20 cellular contexts compared by ENCODE assay signal in genomic region chr9:117485176-117485575, GRCh38.
A peak's percentile ranks its signal among the peaks of the same experiment; 100 is the strongest.
DNase-seq lines count a peak whose midpoint lies in the region; ATAC-seq and TF ChIP-seq lines count a peak whose summit lies in the region.
"Had no signal": no experiment of that assay in that cellular context is flagged by ENCODE, and none has a peak within 500 bp of the region (broad histone marks: within the 10 kb centered on the region; RNA-seq: fewer than 3 reads in every experiment).

No MANE protein-coding gene starts in this region.

- no peak overlapping the region for H3K14ac ChIP-seq in mesenchymal stem cell (ENCODE audit: low read length in 2 of 2)

- H3K4me1 ChIP-seq in mesenchymal stem cell (ENCODE audit: control insufficient read depth, insufficient read depth, low read depth, low read length), result peaks cover 2% of the 10 kb centered on the region

- ATAC-seq in HG03469 (IDR thresholded peaks at IDR 0.05; ENCODE audit: unreplicated experiment) (no peak), GM18517 (IDR thresholded peaks at IDR 0.05; ENCODE audit: unreplicated experiment) (no peak)
- ATAC-seq: activated CD4-positive, alpha-beta T cell treated with anti-CD3 and anti-CD28 coated beads for 36 hours; CD8-positive, alpha-beta T cell; left ventricle myocardium superior; stimulated activated memory B cell treated with anti-CD40 and anti-IgM and Interleukin-4, amounts not matched to agents 10 μg/mL and 1 μg/mL and 100 μg/mL, for 72 hours had no signal

- no peak overlapping the region for H3K4ac ChIP-seq in mesenchymal stem cell (ENCODE audit: low read depth in 1 of 2, low read length in 2 of 2)

- no peak overlapping the region for H3K4me2 ChIP-seq in mesenchymal stem cell (ENCODE audit: low read length, poor library complexity, severe bottlenecking)

- WGBS in mesenchymal stem cell, result no CpG with 5 or more reads among the region's 1 CpG

- intact Hi-C loops in posterior cingulate gyrus (cut with DNase I), result loop anchor here (5.0 to 10.0 kb wide), 2 partner anchors 73 to 160 kb away; no protein-coding TSS in a partner anchor

- H2BK120ac ChIP-seq in mesenchymal stem cell (ENCODE audit: low read depth, low read length), result no peak overlapping the region

- H3K23ac ChIP-seq in mesenchymal stem cell (ENCODE audit: low read length in 2 of 2), result no peak overlapping the region

- H2BK5ac ChIP-seq in mesenchymal stem cell (ENCODE audit: low read depth, low read length, poor library complexity, severe bottlenecking), result no peak overlapping the region

- H3K4me3 ChIP-seq in choroid plexus epithelial cell (ENCODE audit: low read depth, low read length) (no peak overlapping the region), mesenchymal stem cell (ENCODE audit: insufficient read depth in 1 of 2, low read depth in 1 of 2, low read length in 2 of 2) (no peak overlapping the region)
- H3K4me3 ChIP-seq: right atrium auricular region had no signal

- no peaks in the 10 kb centered on the region for H3K79me1 ChIP-seq in mesenchymal stem cell (replicated peaks; ENCODE audit: low read length, poor library complexity, severe bottlenecking)

- no peaks in the 10 kb centered on the region for H3K9me3 ChIP-seq in mesenchymal stem cell (ENCODE audit: control insufficient read depth, low read length)
- H3K9me3 ChIP-seq: neutrophil, right atrium auricular region had no signal

- no peaks in the 10 kb centered on the region for H3K27me3 ChIP-seq in mesenchymal stem cell (ENCODE audit: control insufficient read depth in 1 of 2, insufficient read depth in 1 of 2, low read length in 2 of 2)
- H3K27me3 ChIP-seq: right atrium auricular region had no signal

- no peak overlapping the region for H3K9ac ChIP-seq in mesenchymal stem cell (ENCODE audit: low read length)

- H4K8ac ChIP-seq in mesenchymal stem cell (ENCODE audit: low read length), result no peak overlapping the region

- no peak overlapping the region for H2AK5ac ChIP-seq in mesenchymal stem cell (ENCODE audit: low read length, severe bottlenecking)

- no peak overlapping the region for H3K18ac ChIP-seq in mesenchymal stem cell (ENCODE audit: low read depth in 1 of 2, low read length in 2 of 2)

- no peak overlapping the region for H2BK15ac ChIP-seq in mesenchymal stem cell (ENCODE audit: low read depth, poor library complexity, severe bottlenecking)

- H4K91ac ChIP-seq in mesenchymal stem cell (ENCODE audit: low read length), result no peak overlapping the region

- TF ChIP-seq CTCF in choroid plexus epithelial cell (conservative IDR thresholded peaks at IDR 0.05; ENCODE audit: low read depth, low read length), result no peak

- DNase-seq in EL, result peak; percentile 47
- DNase-seq in NCI-H460 (ENCODE audit: extremely low read depth, low read depth), result peak; percentile 30
- DNase-seq in choroid plexus epithelial cell (ENCODE audit: low read depth), result peak; percentile 4
- DNase-seq in mesenchymal stem cell, result peak; percentile 1
- no peak for DNase-seq in cerebellar nuclear complex (lab: John Stamatoyannopoulos, UW)
- DNase-seq in posterior cingulate gyrus, result no peak
- DNase-seq: activated CD4-positive, alpha-beta T cell treated with anti-CD3 and anti-CD28 coated beads for 36 hours; CD8-positive, alpha-beta T cell; erythroblast; H9; left ventricle myocardium superior; MV-4-11; NCI-H187 treated with DMSO at 0.1 percent for 48 hours; NCI-H510A; SW 1271 had no signal

- H2BK12ac ChIP-seq in mesenchymal stem cell (ENCODE audit: low read length in 2 of 2), result no peak overlapping the region

- no peak overlapping the region for H3K27ac ChIP-seq in mesenchymal stem cell (ENCODE audit: low read length, poor library complexity, severe bottlenecking)
- H3K27ac ChIP-seq: neutrophil, right atrium auricular region had no signal

- H2AFZ ChIP-seq in mesenchymal stem cell (ENCODE audit: low read depth, low read length), result no peak overlapping the region

- no peaks in the 10 kb centered on the region for H3K36me3 ChIP-seq in mesenchymal stem cell (ENCODE audit: control insufficient read depth in 1 of 2, insufficient read depth in 2 of 2, low read depth in 1 of 2, low read length in 2 of 2)
- H3K36me3 ChIP-seq: neutrophil, right atrium auricular region had no signal

Comparison
In these comparisons a context has a peak if more than half of its experiments do, and no peak if none do; other contexts are left out.
1. DNase-seq: peak in EL (single experiment), NCI-H460 (single experiment), choroid plexus epithelial cell (single experiment) and mesenchymal stem cell (single experiment); none in cerebellar nuclear complex (0 of 2) and posterior cingulate gyrus (0 of 10).